In the genomic region with DNA sequence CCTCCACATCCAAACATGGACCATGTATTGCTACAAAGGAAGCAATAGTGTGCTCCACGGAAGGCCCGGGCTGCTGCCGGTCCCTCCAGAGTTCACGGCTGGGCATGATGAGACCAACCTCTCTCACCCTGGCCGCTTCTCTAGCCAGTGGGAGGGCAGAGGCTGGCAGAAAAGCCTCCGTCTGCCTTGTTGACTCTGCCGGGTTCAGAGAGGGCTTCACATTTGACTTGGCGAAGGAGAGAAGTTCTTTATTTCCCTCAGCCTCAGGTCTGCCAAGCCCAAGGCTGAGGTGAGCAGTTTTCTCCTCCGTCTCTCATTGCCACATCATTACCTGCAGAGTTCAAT, we compare ENCODE assay signal across 1 cellular context.
TF ChIP-seq lines count a peak whose summit lies in the region.

No MANE protein-coding gene starts in this region.

TF ChIP-seq in WTC11, 78 proteins besides CTCF, POLR2A, EP300 and RAD21 (continued from another document):
- TF ChIP-seq, protein P1, sequence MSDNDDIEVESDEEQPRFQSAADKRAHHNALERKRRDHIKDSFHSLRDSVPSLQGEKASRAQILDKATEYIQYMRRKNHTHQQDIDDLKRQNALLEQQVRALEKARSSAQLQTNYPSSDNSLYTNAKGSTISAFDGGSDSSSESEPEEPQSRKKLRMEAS (CRISPR knock-in tag; IDR thresholded peaks at IDR 0.05) = no peak
